ENCODE assay signal across 8 cellular contexts in the genomic region with DNA sequence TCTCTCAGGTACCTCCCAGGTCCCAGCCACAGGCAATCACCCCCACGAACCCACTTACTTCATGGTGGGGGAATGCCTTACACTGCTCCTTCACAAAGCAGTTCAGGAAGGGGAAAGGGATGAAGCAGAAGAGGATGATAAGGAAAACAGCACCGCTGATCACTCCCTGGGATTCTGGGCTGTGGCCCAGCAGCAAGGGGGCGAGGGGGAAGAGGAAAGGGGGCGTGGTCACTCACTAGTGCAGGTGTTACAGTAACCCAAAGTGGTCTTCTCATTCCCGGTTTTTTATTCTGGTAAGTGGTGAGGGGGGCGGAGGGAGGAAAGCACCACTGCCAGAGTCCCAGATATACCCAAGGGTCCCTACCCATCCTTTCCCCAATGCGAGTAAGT. TPM values are rescaled to one million over a fixed set of nuclear protein-coding genes. Genes with fewer than 3 reads are reported as not detected.
DNase-seq lines count a peak whose midpoint lies in the region; ATAC-seq and TF ChIP-seq lines count a peak whose summit lies in the region.

No MANE protein-coding gene starts in this region.

- H3K4me3 Mint-ChIP-seq in brain = peak overlapping the region; percentile 87 to 97 (median 90)

- peak overlapping the region in 4 of 5 experiments; percentile 97 to 100 (median 98) for H3K27ac Mint-ChIP-seq in brain

- no peak for TF ChIP-seq CTCF in left ventricle myocardium inferior (IDR thresholded peaks at IDR 0.05; ENCODE audit: borderline replicate concordance)
- TF ChIP-seq CTCF in brain (conservative IDR thresholded peaks at IDR 0.05) = no peak
- TF ChIP-seq CTCF in vagina (IDR thresholded peaks at IDR 0.05) = no peak

- H3K36me3 Mint-ChIP-seq in brain = peaks cover 25% of the 10 kb centered on the region

- peaks cover 34% of the 10 kb centered on the region for H3K4me1 ChIP-seq in left ventricle myocardium inferior
- H3K4me1 ChIP-seq in mesodermal cell (ENCODE audit: control insufficient read depth, insufficient read depth, low read length, poor library complexity, severe bottlenecking) = peaks cover 15% of the 10 kb centered on the region
- peaks cover 35% of the 10 kb centered on the region for H3K4me1 ChIP-seq in vagina

- H3K36me3 ChIP-seq in left ventricle myocardium inferior = peaks cover 24% of the 10 kb centered on the region
- peaks cover 31% of the 10 kb centered on the region for H3K36me3 ChIP-seq in mesodermal cell (ENCODE audit: control insufficient read depth, insufficient read depth, low read length)
- peaks cover 0 to 21% of the 10 kb centered on the region in 2 donors for H3K36me3 ChIP-seq in vagina

- no peak for ATAC-seq in left cardiac atrium

- H3K27me3 Mint-ChIP-seq in brain = no peaks in the 10 kb centered on the region

- peak overlapping the region; percentile 93 for H3K4me3 ChIP-seq in left ventricle myocardium inferior
- H3K4me3 ChIP-seq in mesodermal cell (ENCODE audit: extremely low read depth, insufficient read depth, low read length, poor library complexity, severe bottlenecking) = peak overlapping the region; percentile 81
- peak overlapping the region; percentile 71 to 96 for H3K4me3 ChIP-seq in vagina

- intact Hi-C loops in left ventricle myocardium inferior (cut with micrococcal nuclease) = no loop called here
- intact Hi-C loops in left cardiac atrium (cut with DNase I) = no loop called here
- intact Hi-C loops in vagina (cut with DNase I) = loop anchor here (10.0 kb wide), 1 partner anchor 234 kb away; a partner anchor contains a TSS

- H3K9me3 ChIP-seq in left ventricle myocardium inferior (replicated peaks) = no peaks in the 10 kb centered on the region
- H3K9me3 ChIP-seq in mesodermal cell (ENCODE audit: control insufficient read depth, low read length) = no peaks in the 10 kb centered on the region
- H3K9me3 ChIP-seq in vagina = no peaks in the 10 kb centered on the region

- DNase-seq in left ventricle myocardium inferior (no peak), left cardiac atrium (no peak), vagina (ENCODE audit: extremely low spot score in 2 of 2) (no peak), NCI-H774 (lab: John Stamatoyannopoulos, UW) (no peak), DMS53 (lab: John Stamatoyannopoulos, UW) (no peak), NCI-H1092 (lab: John Stamatoyannopoulos, UW) (no peak)

- no peak for TF ChIP-seq POLR2A in vagina (IDR thresholded peaks at IDR 0.05)

- peaks cover 0 to 4% (median 0%) of the 10 kb centered on the region in 5 experiments for H3K9me3 Mint-ChIP-seq in brain

- 0% methylated on average over 2 to 3 of the region's 7 CpGs for WGBS in mesodermal cell (ENCODE audit: insufficient coverage in 2 of 2), 2 experiments

- H3K27ac ChIP-seq in left ventricle myocardium inferior (replicated peaks) = peak overlapping the region; percentile 97
- H3K27ac ChIP-seq in mesodermal cell (ENCODE audit: low read depth, low read length, severe bottlenecking) = peak overlapping the region; percentile 98
- H3K27ac ChIP-seq in vagina = peak overlapping the region; percentile 86

- H3K27me3 ChIP-seq in left ventricle myocardium inferior (ENCODE audit: low read depth) (no peaks in the 10 kb centered on the region), vagina (no peaks in the 10 kb centered on the region)

- peaks cover 69% of the 10 kb centered on the region for H3K4me1 Mint-ChIP-seq in brain

RNA-seq across cellular contexts. Expression of a gene that starts 0.7 kb away (rescaled TPM):
- total RNA-seq in left ventricle myocardium inferior (15.4 TPM), left cardiac atrium (10 to 100 TPM; 25.9 to 27.7 TPM), vagina (18.2 TPM)
- polyA plus RNA-seq in brain (ENCODE audit: insufficient read depth, low read depth, low replicate concordance) = 43.8 TPM
- 53.6 TPM for polyA plus RNA-seq in mesodermal cell (2013, experiment 1 of 2)
- polyA plus RNA-seq in mesodermal cell (2013, experiment 2 of 2) = 43.7 TPM

RNA-seq across cellular contexts. Expression of a gene that starts 6.2 kb away (rescaled TPM):
- 10.8 TPM for total RNA-seq in left ventricle myocardium inferior
- total RNA-seq in left cardiac atrium = 1 to 10 TPM; 8.7 to 9.3 TPM
- polyA plus RNA-seq in brain (ENCODE audit: insufficient read depth, low read depth, low replicate concordance) = 48.0 TPM
- 9.9 TPM for polyA plus RNA-seq in mesodermal cell (2013, experiment 1 of 2)
- 8.1 TPM for polyA plus RNA-seq in mesodermal cell (2013, experiment 2 of 2)
- 7.1 TPM for total RNA-seq in vagina

RNA-seq across cellular contexts. Expression of a gene that starts 16.3 kb away (rescaled TPM):
- total RNA-seq in left ventricle myocardium inferior (25.2 TPM), left cardiac atrium (10 to 100 TPM; 19.8 to 23.2 TPM), vagina (13.5 TPM)
- 28.1 TPM for polyA plus RNA-seq in brain (ENCODE audit: insufficient read depth, low read depth, low replicate concordance)
- polyA plus RNA-seq in mesodermal cell (2013, experiment 1 of 2) = 38.2 TPM
- 29.3 TPM for polyA plus RNA-seq in mesodermal cell (2013, experiment 2 of 2)

RNA-seq across cellular contexts. Expression of a gene that starts 20.4 kb away (rescaled TPM):
- total RNA-seq in left ventricle myocardium inferior = 13.9 TPM
- total RNA-seq in left cardiac atrium = 10 to 100 TPM; 12.9 to 17.5 TPM
- polyA plus RNA-seq in brain (ENCODE audit: insufficient read depth, low read depth, low replicate concordance) = 28.0 TPM
- 28.5 TPM for polyA plus RNA-seq in mesodermal cell (2013, experiment 1 of 2)
- 24.6 TPM for polyA plus RNA-seq in mesodermal cell (2013, experiment 2 of 2)
- 22.1 TPM for total RNA-seq in vagina

RNA-seq across cellular contexts. Expression of a gene that starts 33.3 kb away (rescaled TPM):
- total RNA-seq in left ventricle myocardium inferior (22.0 TPM), left cardiac atrium (10 to 100 TPM; 20.1 to 23.2 TPM), vagina (56.0 TPM)
- polyA plus RNA-seq in brain (ENCODE audit: insufficient read depth, low read depth, low replicate concordance) = 59.4 TPM
- polyA plus RNA-seq in mesodermal cell (2013, experiment 1 of 2) = 35.2 TPM
- 27.8 TPM for polyA plus RNA-seq in mesodermal cell (2013, experiment 2 of 2)
